Comparison of ENCODE assay signal across 9 cellular contexts in the genomic region with DNA sequence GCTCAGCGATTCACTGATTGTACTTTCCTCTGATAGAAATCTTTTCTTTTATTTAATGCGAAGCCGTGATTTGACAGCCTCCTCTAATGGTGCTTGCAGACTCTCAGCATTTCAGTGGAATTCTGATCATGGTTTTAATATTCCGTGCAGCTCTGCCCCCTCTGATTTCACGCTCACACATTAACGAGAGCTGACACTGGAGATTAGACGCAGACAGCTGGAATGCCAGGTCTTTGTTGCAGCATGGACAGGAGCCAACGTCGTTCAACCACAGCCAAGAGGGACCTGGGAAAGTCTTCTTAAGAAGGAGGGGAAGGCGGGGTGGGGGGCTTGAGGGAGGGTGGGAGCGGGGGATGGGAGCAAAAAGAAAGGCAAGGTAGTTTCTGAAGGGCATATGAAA.
DNase-seq lines count a peak whose midpoint lies in the region; ATAC-seq and TF ChIP-seq lines count a peak whose summit lies in the region.
"Had no signal": no experiment of that assay in that cellular context is flagged by ENCODE, and none has a peak within 500 bp of the region (broad histone marks: within the 10 kb centered on the region; RNA-seq: fewer than 3 reads in every experiment).

No MANE protein-coding gene starts in this region.

- no peak for TF ChIP-seq CTCF in AG04450 (IDR thresholded peaks at IDR 0.05; ENCODE audit: low read depth, low read length)
- TF ChIP-seq CTCF in epithelial cell of proximal tubule (conservative IDR thresholded peaks at IDR 0.05; ENCODE audit: low read depth, low read length), result no peak

- POLR2A ChIA-PET in AG04450 (lab: Yijun Ruan, JAX), result interaction anchor here (0.6 kb wide), 1 partner anchor 15 kb away, joined by 3 read pairs; no protein-coding TSS in a partner anchor

- ATAC-seq in activated CD4-positive, CD25-positive, alpha-beta regulatory T cell treated with anti-CD3 and anti-CD28 coated beads, Interleukin-2, amount 50 U/mL, for 24 hours, result no peak
- ATAC-seq in GM19324 (IDR thresholded peaks at IDR 0.05; ENCODE audit: low FRiP score, unreplicated experiment), result no peak
- ATAC-seq: activated T-cell treated with anti-CD3 and anti-CD28 coated beads, Interleukin-2, amount 50 U/mL, for 4 hours had no signal

- no peak overlapping the region for H3K27ac ChIP-seq in AG04450 (ENCODE audit: low read depth, low read length)

- no peaks in the 10 kb centered on the region for H3K9me3 ChIP-seq in AG04450 (ENCODE audit: control insufficient read depth, insufficient read depth, low read length)

- H3K27me3 ChIP-seq in AG04450 (ENCODE audit: control insufficient read depth, insufficient read depth, low read length), result no peaks in the 10 kb centered on the region

- DNase-seq in AG04450 (ENCODE audit: low read depth, low spot score) (no peak), NCI-H1105 treated with DMSO at 0.1 percent for 48 hours (lab: John Stamatoyannopoulos, UW) (peak; percentile 88), epithelial cell of proximal tubule (ENCODE audit: low read depth) (peak; percentile 4), mucosa of gallbladder (ENCODE audit: low spot score) (peak; percentile 16), T1000 (lab: John Stamatoyannopoulos, UW) (no peak), NCI-H510A treated with DMSO at 0.1 percent for 48 hours (lab: John Stamatoyannopoulos, UW) (no peak)
- DNase-seq: activated T-cell treated with anti-CD3 and anti-CD28 coated beads, Interleukin-2, amount 50 U/mL, for 4 hours had no signal

- H3K4me3 ChIP-seq in AG04450 (ENCODE audit: low read depth, low read length) (peak overlapping the region; percentile 36), epithelial cell of proximal tubule (ENCODE audit: low read depth, low read length) (peak overlapping the region; percentile 47)

- CTCF ChIA-PET in AG04450 (lab: Charles Lee), result no interaction called here

Comparison
In these comparisons a context has a peak if more than half of its experiments do, and no peak if none do; other contexts are left out.
1. DNase-seq: peak in NCI-H1105 treated with DMSO at 0.1 percent for 48 hours (single experiment), epithelial cell of proximal tubule (single experiment) and mucosa of gallbladder (single experiment); none in AG04450 (single experiment), T1000 (single experiment) and NCI-H510A treated with DMSO at 0.1 percent for 48 hours (single experiment).